In the genomic region with DNA sequence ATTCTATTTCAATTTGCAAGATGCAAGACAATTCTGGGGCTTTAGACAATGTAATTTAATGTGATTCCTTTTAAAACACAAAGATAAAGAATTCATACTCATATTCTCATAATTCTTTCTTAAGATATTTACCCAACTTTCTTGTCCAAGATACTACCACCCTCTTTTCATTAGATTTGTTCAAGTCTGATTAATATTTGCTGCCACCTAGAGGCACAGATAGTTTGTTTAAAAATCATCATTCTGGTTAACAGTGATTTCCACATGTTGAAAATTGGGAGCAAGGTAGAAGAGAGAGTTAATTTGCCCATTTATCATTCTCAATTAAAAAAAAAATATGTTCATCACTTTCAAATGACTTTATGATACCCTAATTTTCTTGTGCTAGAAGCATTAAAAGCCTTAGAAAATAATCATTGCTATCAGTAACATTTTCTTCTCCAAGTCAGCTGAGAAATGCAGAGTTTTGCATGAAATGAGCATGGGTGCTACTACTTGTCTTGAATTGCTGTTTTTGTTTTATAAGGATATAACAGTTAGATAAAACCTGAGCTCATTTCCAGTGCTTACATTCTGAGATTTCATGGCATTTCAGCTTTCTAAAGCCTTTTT, we compare ENCODE assay signal across 8 cellular contexts. TPM values are rescaled to one million over a fixed set of nuclear protein-coding genes. Genes with fewer than 3 reads are reported as not detected.
DNase-seq lines count a peak whose midpoint lies in the region; ATAC-seq and TF ChIP-seq lines count a peak whose summit lies in the region.

No MANE protein-coding gene starts in this region.

- H4K20me1 ChIP-seq in SU-DHL-6 (ENCODE audit: low read depth, low read length): no peaks in the 10 kb centered on the region

- H3K79me2 ChIP-seq in SU-DHL-6 (ENCODE audit: insufficient read depth, low read length): no peaks in the 10 kb centered on the region

- DNase-seq in A172 (ENCODE audit: low spot score): peak; percentile 18
- peak; percentile 20 for DNase-seq in germinal center (ENCODE audit: low spot score)
- no peak for DNase-seq in stimulated activated CD4-positive, alpha-beta T cell treated with anti-CD3 and anti-CD28 coated beads, Interleukin-2, amount 100 ng/mL, for 24 hours
- DNase-seq in MG63: no peak
- no peak for DNase-seq in SIG-M5 (lab: John Stamatoyannopoulos, UW)

- H3K36me3 ChIP-seq in SU-DHL-6 (ENCODE audit: low read length): peaks cover 23% of the 10 kb centered on the region; the same call in 1 of the 2 replicates
- H3K36me3 ChIP-seq in MG63: peaks cover 4% of the 10 kb centered on the region

- H3F3A ChIP-seq in SU-DHL-6 (ENCODE audit: insufficient read depth): peaks cover 4% of the 10 kb centered on the region; the same call in 1 of the 2 replicates

- no peak overlapping the region for H3K4me2 ChIP-seq in SU-DHL-6 (ENCODE audit: low read depth, low read length, poor library complexity, severe bottlenecking)

- TF ChIP-seq CTCF in GM12872 (IDR thresholded peaks at IDR 0.05; ENCODE audit: insufficient read depth, low read depth, low read length) (peak; percentile 24; the same call in 1 of the 3 replicates), SU-DHL-6 (IDR thresholded peaks at IDR 0.05; ENCODE audit: insufficient read depth, low read length, poor library complexity, severe bottlenecking) (peak; percentile 52)

- H2AFZ ChIP-seq in SU-DHL-6 (ENCODE audit: low read depth, low read length, severe bottlenecking): no peak overlapping the region

- no peak overlapping the region for H3K27ac ChIP-seq in SU-DHL-6 (ENCODE audit: low read depth, low read length)

- no peaks in the 10 kb centered on the region for H3K9me2 ChIP-seq in SU-DHL-6 (replicated peaks; ENCODE audit: insufficient read depth, low read length)

- no peak for ATAC-seq in GM21529 (IDR thresholded peaks at IDR 0.05; ENCODE audit: unreplicated experiment)

- H3K9ac ChIP-seq in SU-DHL-6 (ENCODE audit: low read length): no peak overlapping the region

- H3K9me3 ChIP-seq in SU-DHL-6 (ENCODE audit: insufficient read depth, low read length) (no peaks in the 10 kb centered on the region), MG63 (no peaks in the 10 kb centered on the region)

- H3K27me3 ChIP-seq in SU-DHL-6 (ENCODE audit: low read length): no peaks in the 10 kb centered on the region
- no peaks in the 10 kb centered on the region for H3K27me3 ChIP-seq in MG63

- H3K4me3 ChIP-seq in SU-DHL-6 (ENCODE audit: insufficient read depth, low read length, poor library complexity, severe bottlenecking) (no peak overlapping the region), MG63 (no peak overlapping the region)

RNA-seq across cellular contexts. Expression of gene TAMM41, which starts 11.6 kb away (rescaled TPM):
- 9.8 and 11.0 TPM in 2 replicates for total RNA-seq in A172 (2014; rRNA removed; shearing (Covaris generic))
- total RNA-seq in MG63 (2014; rRNA removed; shearing (Covaris generic); ENCODE audit: low replicate concordance): 0.59 and 1.1 TPM in 2 replicates

Comparison
In these comparisons a context has a peak if more than half of its experiments do, and no peak if none do; other contexts are left out.
1. DNase-seq: peak in A172 (single experiment) and germinal center (single experiment); none in stimulated activated CD4-positive, alpha-beta T cell treated with anti-CD3 and anti-CD28 coated beads, Interleukin-2, amount 100 ng/mL, for 24 hours (0 of 2), MG63 (single experiment) and SIG-M5 (single experiment).